In the genomic region with DNA sequence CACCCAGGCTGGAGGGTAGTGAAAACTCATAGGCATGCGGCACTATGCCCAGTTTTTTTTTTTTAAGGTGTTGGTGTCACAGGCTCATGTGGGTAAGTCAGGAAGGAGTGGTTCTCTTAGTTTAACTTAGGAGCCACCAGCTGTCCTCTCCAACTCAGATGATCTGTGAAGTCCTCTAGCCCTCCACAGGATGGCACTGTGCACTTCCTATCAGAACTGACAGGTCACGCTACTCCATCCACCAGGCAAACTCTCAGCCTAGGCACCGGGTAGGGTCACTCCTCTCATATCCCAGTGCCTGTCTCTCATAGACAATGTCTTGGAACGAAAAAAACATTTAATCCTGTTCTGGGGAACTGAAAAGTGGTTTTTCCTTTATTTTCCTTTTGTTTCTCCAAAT, we compare ENCODE assay signal across 8 cellular contexts. TPM values are rescaled to one million over a fixed set of nuclear protein-coding genes. Genes with fewer than 3 reads are reported as not detected.
DNase-seq lines count a peak whose midpoint lies in the region; ATAC-seq and TF ChIP-seq lines count a peak whose summit lies in the region.

No MANE protein-coding gene starts in this region.

- no peak overlapping the region for H3K4me3 ChIP-seq in CD4-positive, alpha-beta memory T cell (ENCODE audit: low read length in 2 of 2)
- H3K4me3 ChIP-seq in cardiac fibroblast (replicated peaks in 1 of 2; ENCODE audit: low read depth in 2 of 2, low read length in 2 of 2) (no peak overlapping the region), liver (ENCODE audit: low read depth in 1 of 3, low read length in 3 of 3) (no peak overlapping the region), upper lobe of right lung (no peak overlapping the region), vagina (no peak overlapping the region)

- peak; percentile 57 for TF ChIP-seq CTCF in cardiac fibroblast (IDR thresholded peaks at IDR 0.05; ENCODE audit: low read depth, low read length)
- peak; percentile 44 for TF ChIP-seq CTCF in liver (IDR thresholded peaks at IDR 0.05; ENCODE audit: low read depth, low read length, missing input control)
- TF ChIP-seq CTCF in upper lobe of right lung (IDR thresholded peaks at IDR 0.05): peak; percentile 40
- peak in 1 of 3 experiments; percentile 14 for TF ChIP-seq CTCF in vagina (IDR thresholded peaks at IDR 0.05)

- TF ChIP-seq POLR2A in vagina (IDR thresholded peaks at IDR 0.05): no peak

- peak overlapping the region in 3 of 7 donors; percentile 30 to 69 (median 51) for H3K27ac Mint-ChIP-seq in CD4-positive, alpha-beta memory T cell

- 87% methylated on average over 4 of the region's 4 CpGs for WGBS in liver

- POLR2A ChIA-PET in CD4-positive, alpha-beta memory T cell (lab: Charles Lee; ENCODE audit: partially characterized antibody): interaction anchor here (1.5 to 2.4 kb wide), 6 partner anchors 13 to 116 kb away, joined by 3 to 18 read pairs (median 6); no protein-coding TSS in a partner anchor
- POLR2A ChIA-PET in HEK293T (lab: Yijun Ruan, JAX): interaction anchor here (1.0 kb wide), 1 partner anchor 16 kb away, joined by 5 read pairs; a partner anchor contains a TSS

- TF ChIP-seq RAD21 in liver (IDR thresholded peaks at IDR 0.05): peak; percentile 71 to 80

- no peak overlapping the region for H3K9ac ChIP-seq in liver (ENCODE audit: low read depth in 1 of 2, low read length in 2 of 2)

- H3K9me3 ChIP-seq in CD4-positive, alpha-beta memory T cell (ENCODE audit: control insufficient read depth in 1 of 2, low read length in 2 of 2): no peaks in the 10 kb centered on the region
- H3K9me3 ChIP-seq in liver (ENCODE audit: control insufficient read depth in 4 of 4, low read length in 3 of 4) (no peaks in the 10 kb centered on the region), upper lobe of right lung (no peaks in the 10 kb centered on the region), vagina (no peaks in the 10 kb centered on the region)

- H3K27ac ChIP-seq in CD4-positive, alpha-beta memory T cell (ENCODE audit: low read depth, low read length): no peak overlapping the region
- no peak overlapping the region for H3K27ac ChIP-seq in liver (ENCODE audit: low read depth in 1 of 2, low read length in 2 of 2)
- no peak overlapping the region for H3K27ac ChIP-seq in upper lobe of right lung
- H3K27ac ChIP-seq in vagina: no peak overlapping the region

- intact Hi-C loops in CD4-positive, alpha-beta memory T cell (cut with micrococcal nuclease): loop anchor here (1.0 kb wide), 3 partner anchors 17 to 116 kb away; a partner anchor contains a TSS
- intact Hi-C loops in upper lobe of right lung (cut with DNase I): no loop called here
- intact Hi-C loops in vagina (cut with DNase I): no loop called here

- peaks cover 45 to 80% of the 10 kb centered on the region in 2 donors for H3K36me3 Mint-ChIP-seq in CD4-positive, alpha-beta memory T cell

- CTCF ChIA-PET in CD4-positive, alpha-beta memory T cell (lab: Charles Lee; ENCODE audit: partially characterized antibody): interaction anchor here (0.9 to 3.7 kb wide), 17 partner anchors 10 to 442 kb away, joined by 3 to 49 read pairs (median 5); a partner anchor contains a TSS
- CTCF ChIA-PET in HEK293T (lab: Yijun Ruan, JAX): interaction anchor here (0.8 to 2.3 kb wide), 2 partner anchors 9 to 46 kb away, joined by 4 to 6 read pairs; no protein-coding TSS in a partner anchor

- DNase-seq in CD4-positive, alpha-beta memory T cell: peak; percentile 47 to 63 (median 49)
- DNase-seq in HEK293T (ENCODE audit: extremely low spot score): peak; percentile 57
- DNase-seq in SW480 (ENCODE audit: low spot score): peak; percentile 23
- DNase-seq in cardiac fibroblast (ENCODE audit: low read depth in 2 of 2): peak; percentile 52 to 54
- no peak for DNase-seq in upper lobe of right lung
- DNase-seq in vagina (ENCODE audit: extremely low spot score in 2 of 2): no peak

- no peak overlapping the region for H3K4me3 Mint-ChIP-seq in CD4-positive, alpha-beta memory T cell

- H3K4me1 Mint-ChIP-seq in CD4-positive, alpha-beta memory T cell: peaks cover 21 to 44% (median 36%) of the 10 kb centered on the region in 4 donors

- peak; percentile 75 for ATAC-seq in upper lobe of right lung
- ATAC-seq in GM19328 (IDR thresholded peaks at IDR 0.05; ENCODE audit: unreplicated experiment): no peak

- H3K4me1 ChIP-seq in CD4-positive, alpha-beta memory T cell (ENCODE audit: insufficient read depth, low read length): peaks cover 12% of the 10 kb centered on the region
- H3K4me1 ChIP-seq in liver (ENCODE audit: control insufficient read depth in 4 of 4, insufficient read depth in 4 of 4, low read length in 3 of 4) (no peaks in the 10 kb centered on the region), upper lobe of right lung (no peaks in the 10 kb centered on the region), vagina (peaks cover 9% of the 10 kb centered on the region)

- no peaks in the 10 kb centered on the region for H3K27me3 Mint-ChIP-seq in CD4-positive, alpha-beta memory T cell

- H3K36me3 ChIP-seq in CD4-positive, alpha-beta memory T cell (ENCODE audit: insufficient read depth, low read length): peaks cover 76% of the 10 kb centered on the region
- peaks cover 9 to 65% (median 57%) of the 10 kb centered on the region in 4 donors for H3K36me3 ChIP-seq in liver (ENCODE audit: control insufficient read depth in 4 of 4, insufficient read depth in 3 of 4, low read depth in 1 of 4, low read length in 3 of 4)
- peaks cover 85% of the 10 kb centered on the region for H3K36me3 ChIP-seq in upper lobe of right lung
- peaks cover 4 to 76% of the 10 kb centered on the region in 2 donors for H3K36me3 ChIP-seq in vagina

- H3K9me3 Mint-ChIP-seq in CD4-positive, alpha-beta memory T cell: no peaks in the 10 kb centered on the region

- H3K27me3 ChIP-seq in CD4-positive, alpha-beta memory T cell (ENCODE audit: insufficient read depth, low read length): no peaks in the 10 kb centered on the region
- no peaks in the 10 kb centered on the region for H3K27me3 ChIP-seq in liver (ENCODE audit: control insufficient read depth in 4 of 4, insufficient read depth in 4 of 4, low read length in 3 of 4)
- no peaks in the 10 kb centered on the region for H3K27me3 ChIP-seq in upper lobe of right lung
- H3K27me3 ChIP-seq in vagina: no peaks in the 10 kb centered on the region

TF ChIP-seq in HEK293T, 16 proteins besides CTCF, POLR2A, EP300 and RAD21:
- TF ChIP-seq SP1 (IDR thresholded peaks at IDR 0.05): no peak
- TF ChIP-seq, protein P1, sequence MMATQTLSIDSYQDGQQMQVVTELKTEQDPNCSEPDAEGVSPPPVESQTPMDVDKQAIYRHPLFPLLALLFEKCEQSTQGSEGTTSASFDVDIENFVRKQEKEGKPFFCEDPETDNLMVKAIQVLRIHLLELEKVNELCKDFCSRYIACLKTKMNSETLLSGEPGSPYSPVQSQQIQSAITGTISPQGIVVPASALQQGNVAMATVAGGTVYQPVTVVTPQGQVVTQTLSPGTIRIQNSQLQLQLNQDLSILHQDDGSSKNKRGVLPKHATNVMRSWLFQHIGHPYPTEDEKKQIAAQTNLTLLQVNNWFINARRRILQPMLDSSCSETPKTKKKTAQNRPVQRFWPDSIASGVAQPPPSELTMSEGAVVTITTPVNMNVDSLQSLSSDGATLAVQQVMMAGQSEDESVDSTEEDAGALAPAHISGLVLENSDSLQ (IDR thresholded peaks at IDR 0.05): no peak
- no peak for TF ChIP-seq NFRKB (IDR thresholded peaks at IDR 0.05)
- no peak for TF ChIP-seq FOXA1 (IDR thresholded peaks at IDR 0.05)
- no peak for TF ChIP-seq ELF4 (IDR thresholded peaks at IDR 0.05)
- TF ChIP-seq FOXM1 (IDR thresholded peaks at IDR 0.05; ENCODE audit: borderline replicate concordance): no peak
- no peak for TF ChIP-seq ARNT (IDR thresholded peaks at IDR 0.05)
- no peak for TF ChIP-seq LEF1 (IDR thresholded peaks at IDR 0.05; ENCODE audit: borderline replicate concordance)
- TF ChIP-seq TARDBP (IDR thresholded peaks at IDR 0.05): no peak
- TF ChIP-seq HDGF (IDR thresholded peaks at IDR 0.05; ENCODE audit: borderline replicate concordance): no peak
- TF ChIP-seq BHLHE40 (IDR thresholded peaks at IDR 0.05; ENCODE audit: borderline replicate concordance): no peak

TF ChIP-seq in liver, 16 proteins besides CTCF, POLR2A, EP300 and RAD21 (continues in another document):
- TF ChIP-seq, protein P2, sequence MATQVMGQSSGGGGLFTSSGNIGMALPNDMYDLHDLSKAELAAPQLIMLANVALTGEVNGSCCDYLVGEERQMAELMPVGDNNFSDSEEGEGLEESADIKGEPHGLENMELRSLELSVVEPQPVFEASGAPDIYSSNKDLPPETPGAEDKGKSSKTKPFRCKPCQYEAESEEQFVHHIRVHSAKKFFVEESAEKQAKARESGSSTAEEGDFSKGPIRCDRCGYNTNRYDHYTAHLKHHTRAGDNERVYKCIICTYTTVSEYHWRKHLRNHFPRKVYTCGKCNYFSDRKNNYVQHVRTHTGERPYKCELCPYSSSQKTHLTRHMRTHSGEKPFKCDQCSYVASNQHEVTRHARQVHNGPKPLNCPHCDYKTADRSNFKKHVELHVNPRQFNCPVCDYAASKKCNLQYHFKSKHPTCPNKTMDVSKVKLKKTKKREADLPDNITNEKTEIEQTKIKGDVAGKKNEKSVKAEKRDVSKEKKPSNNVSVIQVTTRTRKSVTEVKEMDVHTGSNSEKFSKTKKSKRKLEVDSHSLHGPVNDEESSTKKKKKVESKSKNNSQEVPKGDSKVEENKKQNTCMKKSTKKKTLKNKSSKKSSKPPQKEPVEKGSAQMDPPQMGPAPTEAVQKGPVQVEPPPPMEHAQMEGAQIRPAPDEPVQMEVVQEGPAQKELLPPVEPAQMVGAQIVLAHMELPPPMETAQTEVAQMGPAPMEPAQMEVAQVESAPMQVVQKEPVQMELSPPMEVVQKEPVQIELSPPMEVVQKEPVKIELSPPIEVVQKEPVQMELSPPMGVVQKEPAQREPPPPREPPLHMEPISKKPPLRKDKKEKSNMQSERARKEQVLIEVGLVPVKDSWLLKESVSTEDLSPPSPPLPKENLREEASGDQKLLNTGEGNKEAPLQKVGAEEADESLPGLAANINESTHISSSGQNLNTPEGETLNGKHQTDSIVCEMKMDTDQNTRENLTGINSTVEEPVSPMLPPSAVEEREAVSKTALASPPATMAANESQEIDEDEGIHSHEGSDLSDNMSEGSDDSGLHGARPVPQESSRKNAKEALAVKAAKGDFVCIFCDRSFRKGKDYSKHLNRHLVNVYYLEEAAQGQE (IDR thresholded peaks at IDR 0.05): no peak
- no peak for TF ChIP-seq TAF1 (conservative IDR thresholded peaks at IDR 0.05)
- TF ChIP-seq FOXA1 (IDR thresholded peaks at IDR 0.05): no peak
- TF ChIP-seq EGR1 (IDR thresholded peaks at IDR 0.05; ENCODE audit: low read depth in 2 of 2): no peak
- no peak for TF ChIP-seq YY1 (IDR thresholded peaks at IDR 0.05)
- TF ChIP-seq GABPA (IDR thresholded peaks at IDR 0.05 in 1 of 2, conservative IDR thresholded peaks at IDR 0.05 in 1 of 2): no peak

RNA-seq across cellular contexts. Expression of a gene that starts 16.5 kb away (rescaled TPM):
- total RNA-seq in CD4-positive, alpha-beta memory T cell: 100 to 1,000 TPM; 299 to 303 TPM
- 100 to 1,000 TPM; 153 to 160 TPM for polyA plus RNA-seq in CD4-positive, alpha-beta memory T cell
- total RNA-seq in liver: 100 to 1,000 TPM in 1 of 2 donors, 10 to 100 TPM in 1; 58.8 to 110 TPM
- polyA plus RNA-seq in liver: 10 to 100 TPM; 33.2 to 34.5 TPM
- total RNA-seq in upper lobe of right lung: 92.7 TPM
- 108 TPM for total RNA-seq in vagina

RNA-seq across cellular contexts. Expression of a gene that starts 46.4 kb away (rescaled TPM):
- total RNA-seq in CD4-positive, alpha-beta memory T cell: 1 to 10 TPM; 1.1 TPM
- polyA plus RNA-seq in CD4-positive, alpha-beta memory T cell: 1 to 10 TPM in 1 of 2 donors, under 1 TPM in 1; 0.58 to 1.9 TPM
- total RNA-seq in liver: under 1 TPM in 1 of 2 donors, not detected in 1; 0.23 TPM
- 1 to 10 TPM in 1 of 2 donors, under 1 TPM in 1; 0.99 to 1.4 TPM for polyA plus RNA-seq in liver
- total RNA-seq in upper lobe of right lung: 15.5 TPM
- total RNA-seq in vagina: 43.5 TPM

Comparison
In these comparisons a context has a peak if more than half of its experiments do, and no peak if none do; other contexts are left out.
1. DNase-seq: peak in CD4-positive, alpha-beta memory T cell (5 of 5), HEK293T (single experiment), SW480 (single experiment) and cardiac fibroblast (2 of 2); none in upper lobe of right lung (single experiment) and vagina (0 of 2).